13 cellular contexts compared by ENCODE assay signal in genomic region chr19:30089086-30089665, GRCh38.
A peak's percentile ranks its signal among the peaks of the same experiment; 100 is the strongest.
DNase-seq lines count a peak whose midpoint lies in the region; ATAC-seq and TF ChIP-seq lines count a peak whose summit lies in the region.
"Had no signal": no experiment of that assay in that cellular context is flagged by ENCODE, and none has a peak within 500 bp of the region (broad histone marks: within the 10 kb centered on the region; RNA-seq: fewer than 3 reads in every experiment).

No MANE protein-coding gene starts in this region.

- no peak overlapping the region for H3K4me3 ChIP-seq in aorta (ENCODE audit: low read length in 2 of 2)

- H3K27me3 ChIP-seq in aorta (ENCODE audit: control insufficient read depth in 1 of 2, insufficient read depth in 2 of 2, low read length in 1 of 2): no peaks in the 10 kb centered on the region

- H3K36me3 Mint-ChIP-seq in chondrocyte (ENCODE audit: low read depth): no peaks in the 10 kb centered on the region
- H3K36me3 Mint-ChIP-seq: CD8-positive, alpha-beta memory T cell had no signal

- H3K27ac Mint-ChIP-seq in chondrocyte (ENCODE audit: unreplicated experiment): no peak overlapping the region
- H3K27ac Mint-ChIP-seq: CD8-positive, alpha-beta memory T cell had no signal

- intact Hi-C loops in aorta (cut with DNase I): no loop called here

- no peak overlapping the region for H3K27ac ChIP-seq in aorta (ENCODE audit: low read depth in 1 of 2, low read length in 2 of 2)
- H3K27ac ChIP-seq: 22Rv1, HL-60 had no signal

- H3K9me3 Mint-ChIP-seq in chondrocyte (ENCODE audit: low read depth): no peaks in the 10 kb centered on the region
- H3K9me3 Mint-ChIP-seq: CD8-positive, alpha-beta memory T cell had no signal

- TF ChIP-seq CTCF in chondrocyte (IDR thresholded peaks at IDR 0.05) (no peak), omental fat pad (IDR thresholded peaks at IDR 0.05) (no peak)

- 76 to 81% methylated on average over 20 of the region's 20 CpGs for WGBS in aorta, 2 donors

- H3K36me3 ChIP-seq in aorta (ENCODE audit: control insufficient read depth in 1 of 2, insufficient read depth in 2 of 2, low read length in 1 of 2): no peaks in the 10 kb centered on the region

- DNase-seq in activated effector memory CD4-positive, alpha-beta T cell treated with anti-CD3 and anti-CD28 coated beads, Interleukin-2, amount 50 U/mL, for 16 hours: peak; percentile 27
- DNase-seq in activated effector memory CD4-positive, alpha-beta T cell treated with Interleukin-2 at 50 U/mL for 16 hours: no peak
- peak; percentile 81 for DNase-seq in chondrocyte (ENCODE audit: low spot score)
- DNase-seq in omental fat pad (ENCODE audit: low spot score): no peak
- peak in 1 of 2 donors; percentile 45 for DNase-seq in aorta
- no peak for DNase-seq in C1 segment of cervical spinal cord (lab: John Stamatoyannopoulos, UW)
- DNase-seq in NOMO-1 (lab: John Stamatoyannopoulos, UW; ENCODE audit: unreplicated experiment in 2 of 2): no peak
- no peak for DNase-seq in GF-D8 (lab: John Stamatoyannopoulos, UW)
- DNase-seq: Caco-2; CD8-positive, alpha-beta memory T cell had no signal

- no peak overlapping the region for H3K4me3 Mint-ChIP-seq in chondrocyte (ENCODE audit: unreplicated experiment)
- H3K4me3 Mint-ChIP-seq: CD8-positive, alpha-beta memory T cell had no signal

- no peaks in the 10 kb centered on the region for H3K4me1 ChIP-seq in aorta (ENCODE audit: control insufficient read depth in 1 of 2, insufficient read depth in 2 of 2, low read length in 2 of 2)
- H3K4me1 ChIP-seq: Caco-2 had no signal

- H3K9me3 ChIP-seq in aorta (ENCODE audit: control insufficient read depth, low read length): no peaks in the 10 kb centered on the region
- H3K9me3 ChIP-seq: Caco-2 had no signal

- ATAC-seq in omental fat pad (ENCODE audit: low FRiP score) (peak; percentile 15), aorta (ENCODE audit: low FRiP score) (peak; percentile 6)
- ATAC-seq: HCT116 had no signal

- no peaks in the 10 kb centered on the region for H3K27me3 Mint-ChIP-seq in chondrocyte (ENCODE audit: low read depth)

- no peaks in the 10 kb centered on the region for H3K4me1 Mint-ChIP-seq in chondrocyte (ENCODE audit: low read depth)
- H3K4me1 Mint-ChIP-seq: CD8-positive, alpha-beta memory T cell had no signal

Comparison
In these comparisons a context has a peak if more than half of its experiments do, and no peak if none do; other contexts are left out.
1. DNase-seq: peak in activated effector memory CD4-positive, alpha-beta T cell treated with anti-CD3 and anti-CD28 coated beads, Interleukin-2, amount 50 U/mL, for 16 hours (single experiment) and chondrocyte (single experiment); none in activated effector memory CD4-positive, alpha-beta T cell treated with Interleukin-2 at 50 U/mL for 16 hours (single experiment), omental fat pad (single experiment), C1 segment of cervical spinal cord (0 of 14), NOMO-1 (0 of 2) and GF-D8 (single experiment).